ENCODE assay signal across 8 cellular contexts in genomic region chr21:45404726-45405270, GRCh38. TPM values are rescaled to one million over a fixed set of nuclear protein-coding genes. Genes with fewer than 3 reads are reported as not detected.
DNase-seq lines count a peak whose midpoint lies in the region; ATAC-seq and TF ChIP-seq lines count a peak whose summit lies in the region.

COL18A1 (plus strand) TSS chr21:45405165; CDS start chr21:45405231, 66 bp downstream.

- H3K9me3 ChIP-seq in stomach smooth muscle (ENCODE audit: control insufficient read depth in 2 of 2, low read length in 2 of 2): peaks cover 0 to 3% of the 10 kb centered on the region in 2 donors

- H3K9ac ChIP-seq in stomach smooth muscle (ENCODE audit: low read length in 2 of 2): peak within 1 kb of the TSS; percentile 15 to 42

- H3K27me3 Mint-ChIP-seq in HFFc6 (ENCODE audit: insufficient read depth): peaks cover 4% of the 10 kb centered on the region

- H3K4me1 ChIP-seq in stomach smooth muscle (ENCODE audit: control insufficient read depth, insufficient read depth, low read length): peaks cover 24% of the 10 kb centered on the region

- TF ChIP-seq CTCF in HFFc6 (IDR thresholded peaks at IDR 0.05): no peak

- H3K27me3 ChIP-seq in stomach smooth muscle (ENCODE audit: control insufficient read depth in 1 of 2, insufficient read depth in 2 of 2, low read length in 2 of 2): peaks cover 11 to 20% of the 10 kb centered on the region in 2 donors

- in situ Hi-C loops in ACHN (cut with HindIII; ENCODE audit: low pct_ligation_motif_present, low pct_unique_long_range_greater_than_20kb, low sequenced_read_pairs): no loop called here

- H3K9me3 Mint-ChIP-seq in HFFc6: peaks cover 21% of the 10 kb centered on the region

- peak within 1 kb of the TSS; percentile 83 for H3K4me3 Mint-ChIP-seq in HFFc6

- no peaks in the 10 kb centered on the region for H3K36me3 ChIP-seq in stomach smooth muscle (ENCODE audit: control insufficient read depth in 2 of 2, insufficient read depth in 2 of 2, low read length in 2 of 2)

- DNase-seq in ACHN: peak; percentile 50
- DNase-seq in HFFc6: peak; percentile 16
- DNase-seq in activated CD4-positive, alpha-beta T cell treated with anti-CD3 and anti-CD28 coated beads, Interleukin-2, amount 50 U/mL, for 4 hours: peak; percentile 21 to 28
- DNase-seq in epidermal melanocyte (ENCODE audit: insufficient read length, low spot score): peak; percentile 76
- peak; percentile 51 for DNase-seq in mucosa of gallbladder (ENCODE audit: low spot score)
- no peak for DNase-seq in C1 segment of cervical spinal cord (lab: John Stamatoyannopoulos, UW)

- H3K4me1 Mint-ChIP-seq in HFFc6 (ENCODE audit: low read depth): peaks cover 23% of the 10 kb centered on the region

- H3K4me3 ChIP-seq in stomach smooth muscle (ENCODE audit: low read length in 2 of 2): peak within 1 kb of the TSS; percentile 40 to 66

- peak within 1 kb of the TSS; percentile 46 for H3K27ac ChIP-seq in stomach smooth muscle (ENCODE audit: low read length)

- H3K27ac Mint-ChIP-seq in HFFc6: peak within 1 kb of the TSS; percentile 65

- no peak for ATAC-seq in GM18498 (IDR thresholded peaks at IDR 0.05; ENCODE audit: unreplicated experiment)

- peaks cover 17% of the 10 kb centered on the region for H3K36me3 Mint-ChIP-seq in HFFc6 (ENCODE audit: low read depth)

RNA-seq across cellular contexts. Expression of gene COL18A1, which starts in this region (rescaled TPM):
- 10 to 100 TPM; 39.8 to 93.5 (median 86.8) TPM for total RNA-seq in HFFc6 (2021; fragmentation: NEBNext Ultra II Directional; extraction: Animal tissue kit (Norgen Biotek cat#: 25700))
- 172 TPM for total RNA-seq in mucosa of gallbladder

Comparison
In these comparisons a context has a peak if more than half of its experiments do, and no peak if none do; other contexts are left out.
1. DNase-seq: peak in ACHN (single experiment), HFFc6 (single experiment), activated CD4-positive, alpha-beta T cell treated with anti-CD3 and anti-CD28 coated beads, Interleukin-2, amount 50 U/mL, for 4 hours (2 of 2), epidermal melanocyte (single experiment) and mucosa of gallbladder (single experiment); none in C1 segment of cervical spinal cord (0 of 14).